Comparison of ENCODE assay signal across 1 cellular context in genomic region chr4:129111919-129112318, GRCh38.
TF ChIP-seq lines count a peak whose summit lies in the region.

No MANE protein-coding gene starts in this region.

TF ChIP-seq in K562, 482 proteins besides CTCF, POLR2A, EP300 and RAD21:
- no peak for TF ChIP-seq CREM (IDR thresholded peaks at IDR 0.05; ENCODE audit: low read depth)
- no peak for TF ChIP-seq CBX5 (IDR thresholded peaks at IDR 0.05; ENCODE audit: borderline replicate concordance, low read depth)
- no peak for TF ChIP-seq TGIF2 (CRISPR knock-in tag; IDR thresholded peaks at IDR 0.05)
- no peak for TF ChIP-seq ETV1 (tag; conservative IDR thresholded peaks at IDR 0.05; ENCODE audit: low read depth)
- no peak for TF ChIP-seq ZNF23 (CRISPR knock-in tag; IDR thresholded peaks at IDR 0.05)
- no peak for TF ChIP-seq PPARD (CRISPR knock-in tag; IDR thresholded peaks at IDR 0.05)
- no peak for TF ChIP-seq POLR3A (IDR thresholded peaks at IDR 0.05; ENCODE audit: borderline replicate concordance, extremely low read depth, insufficient read depth, insufficient read length)
- no peak for TF ChIP-seq HINFP (tag; conservative IDR thresholded peaks at IDR 0.05; ENCODE audit: low read depth)
- no peak for TF ChIP-seq HCFC1 (IDR thresholded peaks at IDR 0.05; ENCODE audit: low read depth, low read length)
- TF ChIP-seq SNRNP70 (optimal IDR thresholded peaks at IDR 0.05; ENCODE audit: low read depth, low read length), result no peak
- TF ChIP-seq ZBTB7A (IDR thresholded peaks at IDR 0.05; ENCODE audit: borderline replicate concordance, control insufficient read depth, low read depth, low read length), result no peak
- no peak for TF ChIP-seq SMARCC2 (IDR thresholded peaks at IDR 0.05; ENCODE audit: low read depth)
- TF ChIP-seq ERF (CRISPR knock-in tag; IDR thresholded peaks at IDR 0.05), result no peak
- TF ChIP-seq ZNF395 (CRISPR knock-in tag; IDR thresholded peaks at IDR 0.05), result no peak
- no peak for TF ChIP-seq LARP7 (IDR thresholded peaks at IDR 0.05)
- TF ChIP-seq TRIM28 (IDR thresholded peaks at IDR 0.05), result no peak
- no peak for TF ChIP-seq PREB (CRISPR knock-in tag; IDR thresholded peaks at IDR 0.05)
- no peak for TF ChIP-seq RBFOX2 (IDR thresholded peaks at IDR 0.05; ENCODE audit: low read depth, low read length)
- TF ChIP-seq ATF7 (IDR thresholded peaks at IDR 0.05), result no peak
